In the genomic region with DNA sequence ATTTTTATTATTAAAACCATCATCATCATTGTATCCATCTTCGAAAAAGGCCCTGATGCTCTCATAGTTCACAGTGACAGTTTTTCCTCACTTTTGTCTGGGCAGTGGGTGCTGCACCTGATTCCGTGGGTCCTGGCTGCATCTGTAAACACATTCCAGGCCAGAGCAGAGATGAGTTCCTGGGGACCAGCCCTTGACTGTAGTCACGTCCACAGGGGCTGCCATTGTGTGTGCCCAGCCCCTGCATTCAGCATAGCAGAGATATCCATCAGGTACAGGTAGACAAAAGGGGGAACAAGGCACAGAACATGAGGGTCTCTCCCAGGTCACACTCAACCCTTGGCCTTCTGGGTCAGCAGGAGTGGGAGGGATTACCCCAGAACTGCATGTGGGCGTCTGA, we compare ENCODE assay signal across 13 cellular contexts.
"Had no signal": no experiment of that assay in that cellular context is flagged by ENCODE, and none has a peak within 500 bp of the region (broad histone marks: within the 10 kb centered on the region; RNA-seq: fewer than 3 reads in every experiment).

No MANE protein-coding gene starts in this region.

- H3K4me3 ChIP-seq: adrenal gland, lower lobe of right lung, right atrium auricular region, skin epidermis, transverse colon had no signal

- H3K27ac ChIP-seq: adrenal gland, lower lobe of right lung, right atrium auricular region, transverse colon had no signal

- H3K9me3 ChIP-seq: adrenal gland, lower lobe of right lung, right atrium auricular region, transverse colon had no signal

- H3K4me3 Mint-ChIP-seq: activated CD4-positive, alpha-beta memory T cell treated with anti-CD3 and anti-CD28 coated beads for 36 hours; central memory CD8-positive, alpha-beta T cell had no signal

- H3K9me3 Mint-ChIP-seq: activated CD4-positive, alpha-beta memory T cell treated with anti-CD3 and anti-CD28 coated beads for 36 hours; activated T-cell treated with anti-CD3 and anti-CD28 coated beads, Interleukin-2, amount 50 U/mL, for 72 hours; central memory CD8-positive, alpha-beta T cell had no signal

- DNase-seq: activated CD4-positive, alpha-beta T cell treated with anti-CD3 and anti-CD28 coated beads for 1 hour; hypothalamus; lower lobe of right lung; midbrain; stimulated activated naive CD4-positive, alpha-beta T cell; substantia nigra; transverse colon had no signal

- ATAC-seq: lower lobe of right lung had no signal

- H3K27me3 ChIP-seq: adrenal gland, right atrium auricular region, transverse colon had no signal

- H3K27me3 Mint-ChIP-seq: activated CD4-positive, alpha-beta memory T cell treated with anti-CD3 and anti-CD28 coated beads for 36 hours; central memory CD8-positive, alpha-beta T cell had no signal

- H3K4me1 ChIP-seq: adrenal gland had no signal

- H3K36me3 ChIP-seq: adrenal gland, transverse colon had no signal
